Comparison of ENCODE assay signal across 1 cellular context in the genomic region with DNA sequence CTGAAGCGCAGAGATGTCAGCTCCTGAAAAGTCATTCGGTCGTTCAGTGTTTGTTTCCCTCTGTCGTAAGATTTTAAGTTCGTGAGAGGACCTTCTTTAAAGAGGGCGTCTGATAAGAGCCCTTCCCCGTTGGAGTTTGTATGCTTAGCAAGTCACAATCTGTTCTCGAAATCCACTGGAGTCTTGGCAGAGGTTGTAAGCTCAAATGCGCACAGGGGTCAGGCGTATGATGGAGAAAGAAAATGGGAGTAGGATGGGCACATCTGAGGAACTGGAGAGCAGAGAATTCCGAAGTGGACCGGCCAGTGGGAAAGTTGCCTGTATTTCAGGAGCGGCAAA.
TF ChIP-seq lines count a peak whose summit lies in the region.

No MANE protein-coding gene starts in this region.

TF ChIP-seq in IMR-90, 13 proteins besides CTCF, POLR2A, EP300 and RAD21:
- TF ChIP-seq RCOR1 (IDR thresholded peaks at IDR 0.05; ENCODE audit: insufficient replicate concordance, low read length) = no peak
- TF ChIP-seq NFE2L2 (IDR thresholded peaks at IDR 0.05; ENCODE audit: low read depth, low read length) = no peak
- no peak for TF ChIP-seq RFX5 (IDR thresholded peaks at IDR 0.05; ENCODE audit: low read depth, low read length)
- TF ChIP-seq FOS (IDR thresholded peaks at IDR 0.05; ENCODE audit: low read depth, low read length) = no peak
- no peak for TF ChIP-seq CEBPB (IDR thresholded peaks at IDR 0.05; ENCODE audit: low read depth, low read length)
- no peak for TF ChIP-seq MAZ (IDR thresholded peaks at IDR 0.05; ENCODE audit: borderline replicate concordance, low read depth, low read length)
- no peak for TF ChIP-seq CHD1 (IDR thresholded peaks at IDR 0.05; ENCODE audit: low read depth, low read length)
- TF ChIP-seq MXI1 (IDR thresholded peaks at IDR 0.05; ENCODE audit: borderline replicate concordance, low read depth, low read length) = no peak
- TF ChIP-seq, protein P1, sequence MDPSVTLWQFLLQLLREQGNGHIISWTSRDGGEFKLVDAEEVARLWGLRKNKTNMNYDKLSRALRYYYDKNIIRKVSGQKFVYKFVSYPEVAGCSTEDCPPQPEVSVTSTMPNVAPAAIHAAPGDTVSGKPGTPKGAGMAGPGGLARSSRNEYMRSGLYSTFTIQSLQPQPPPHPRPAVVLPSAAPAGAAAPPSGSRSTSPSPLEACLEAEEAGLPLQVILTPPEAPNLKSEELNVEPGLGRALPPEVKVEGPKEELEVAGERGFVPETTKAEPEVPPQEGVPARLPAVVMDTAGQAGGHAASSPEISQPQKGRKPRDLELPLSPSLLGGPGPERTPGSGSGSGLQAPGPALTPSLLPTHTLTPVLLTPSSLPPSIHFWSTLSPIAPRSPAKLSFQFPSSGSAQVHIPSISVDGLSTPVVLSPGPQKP (IDR thresholded peaks at IDR 0.05; ENCODE audit: borderline replicate concordance, low read depth, low read length) = no peak
TF ChIP-seq in IMR-90: peak in this region for 0.
